Comparison of ENCODE assay signal across 3 cellular contexts in the genomic region with DNA sequence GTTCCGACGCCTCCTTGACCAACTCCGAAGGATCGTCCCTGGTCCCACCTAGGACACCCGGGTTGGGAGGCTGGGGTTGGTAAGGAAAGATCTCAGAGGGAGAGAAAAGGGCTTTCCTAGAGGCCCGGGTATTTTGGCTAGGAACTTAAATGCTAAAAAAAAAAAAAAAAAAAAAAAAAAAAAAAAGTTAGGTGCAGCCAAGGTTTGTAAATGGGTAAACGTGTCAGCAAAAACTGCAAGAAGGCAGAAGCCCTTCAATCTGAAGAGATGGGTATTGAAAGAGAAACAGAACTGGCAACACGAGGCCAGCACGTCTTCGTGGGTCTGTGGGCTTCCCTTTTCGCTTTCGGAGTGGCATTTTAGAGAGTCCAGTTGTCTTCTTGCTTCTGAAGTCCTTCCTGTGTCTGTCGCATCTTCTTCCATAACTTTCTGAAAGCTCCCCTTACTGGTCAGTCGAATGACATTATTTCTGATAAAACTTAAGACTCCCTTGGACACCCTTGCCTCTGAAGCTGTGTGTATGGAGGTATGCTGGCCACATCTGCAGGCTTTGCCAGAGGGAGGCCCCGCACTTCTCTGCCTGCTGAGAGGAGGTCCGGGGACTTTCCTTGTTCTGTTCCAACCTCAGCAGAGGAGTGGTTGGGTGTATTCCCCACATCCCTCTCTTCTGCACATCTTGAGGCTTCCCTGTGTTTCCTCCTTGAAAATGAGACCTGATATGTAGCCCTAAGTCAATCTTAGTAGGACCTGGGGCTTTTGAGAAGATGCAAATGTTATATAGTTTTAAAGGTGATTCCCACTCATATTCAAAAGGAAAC.
TF ChIP-seq lines count a peak whose summit lies in the region.

No MANE protein-coding gene starts in this region.

TF ChIP-seq in SK-N-SH, 30 proteins besides CTCF, POLR2A, EP300 and RAD21 (continued from another document):
- no peak for TF ChIP-seq POLR2AphosphoS5 (IDR thresholded peaks at IDR 0.05; ENCODE audit: low read depth, low read length)
- no peak for TF ChIP-seq RFX5 (IDR thresholded peaks at IDR 0.05; ENCODE audit: low read length)
- TF ChIP-seq GATA2 (CRISPR knock-in tag; IDR thresholded peaks at IDR 0.05) = no peak

TF ChIP-seq in SK-N-SH treated with all-trans-retinoic acid at 6 μM for 48 hours, 23 proteins besides CTCF, POLR2A, EP300 and RAD21 (continued from another document):
- TF ChIP-seq PATZ1 (CRISPR knock-in tag; IDR thresholded peaks at IDR 0.05; ENCODE audit: borderline replicate concordance) (no peak), TCF4 (CRISPR knock-in tag; IDR thresholded peaks at IDR 0.05; ENCODE audit: borderline replicate concordance) (no peak), GLIS3 (CRISPR knock-in tag; IDR thresholded peaks at IDR 0.05) (no peak), TOX (CRISPR knock-in tag; IDR thresholded peaks at IDR 0.05; ENCODE audit: borderline replicate concordance) (no peak), BACH2 (CRISPR knock-in tag; IDR thresholded peaks at IDR 0.05; ENCODE audit: borderline replicate concordance) (no peak), ISL1 (CRISPR knock-in tag; IDR thresholded peaks at IDR 0.05) (no peak), ZC3H10 (CRISPR knock-in tag; IDR thresholded peaks at IDR 0.05) (no peak), PPARA (CRISPR knock-in tag; IDR thresholded peaks at IDR 0.05; ENCODE audit: borderline replicate concordance) (no peak), RARB (CRISPR knock-in tag; IDR thresholded peaks at IDR 0.05) (no peak)
- TF ChIP-seq, protein P1, sequence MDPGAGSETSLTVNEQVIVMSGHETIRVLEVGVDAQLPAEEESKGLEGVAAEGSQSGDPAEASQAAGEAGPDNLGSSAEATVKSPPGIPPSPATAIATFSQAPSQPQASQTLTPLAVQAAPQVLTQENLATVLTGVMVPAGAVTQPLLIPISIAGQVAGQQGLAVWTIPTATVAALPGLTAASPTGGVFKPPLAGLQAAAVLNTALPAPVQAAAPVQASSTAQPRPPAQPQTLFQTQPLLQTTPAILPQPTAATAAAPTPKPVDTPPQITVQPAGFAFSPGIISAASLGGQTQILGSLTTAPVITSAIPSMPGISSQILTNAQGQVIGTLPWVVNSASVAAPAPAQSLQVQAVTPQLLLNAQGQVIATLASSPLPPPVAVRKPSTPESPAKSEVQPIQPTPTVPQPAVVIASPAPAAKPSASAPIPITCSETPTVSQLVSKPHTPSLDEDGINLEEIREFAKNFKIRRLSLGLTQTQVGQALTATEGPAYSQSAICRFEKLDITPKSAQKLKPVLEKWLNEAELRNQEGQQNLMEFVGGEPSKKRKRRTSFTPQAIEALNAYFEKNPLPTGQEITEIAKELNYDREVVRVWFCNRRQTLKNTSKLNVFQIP (CRISPR knock-in tag; IDR thresholded peaks at IDR 0.05; ENCODE audit: borderline replicate concordance, low read depth) = no peak

TF ChIP-seq in neural cell, 6 proteins besides CTCF, POLR2A, EP300 and RAD21 (continued from another document):
- TF ChIP-seq REST (IDR thresholded peaks at IDR 0.05; ENCODE audit: borderline replicate concordance) = no peak
- no peak for TF ChIP-seq SMC3 (conservative IDR thresholded peaks at IDR 0.05; ENCODE audit: poor library complexity)
- TF ChIP-seq TAF1 (IDR thresholded peaks at IDR 0.05; ENCODE audit: low read depth) = no peak
- no peak for TF ChIP-seq MXI1 (conservative IDR thresholded peaks at IDR 0.05; ENCODE audit: poor library complexity, severe bottlenecking)
